ENCODE assay signal across 8 cellular contexts in the genomic region with DNA sequence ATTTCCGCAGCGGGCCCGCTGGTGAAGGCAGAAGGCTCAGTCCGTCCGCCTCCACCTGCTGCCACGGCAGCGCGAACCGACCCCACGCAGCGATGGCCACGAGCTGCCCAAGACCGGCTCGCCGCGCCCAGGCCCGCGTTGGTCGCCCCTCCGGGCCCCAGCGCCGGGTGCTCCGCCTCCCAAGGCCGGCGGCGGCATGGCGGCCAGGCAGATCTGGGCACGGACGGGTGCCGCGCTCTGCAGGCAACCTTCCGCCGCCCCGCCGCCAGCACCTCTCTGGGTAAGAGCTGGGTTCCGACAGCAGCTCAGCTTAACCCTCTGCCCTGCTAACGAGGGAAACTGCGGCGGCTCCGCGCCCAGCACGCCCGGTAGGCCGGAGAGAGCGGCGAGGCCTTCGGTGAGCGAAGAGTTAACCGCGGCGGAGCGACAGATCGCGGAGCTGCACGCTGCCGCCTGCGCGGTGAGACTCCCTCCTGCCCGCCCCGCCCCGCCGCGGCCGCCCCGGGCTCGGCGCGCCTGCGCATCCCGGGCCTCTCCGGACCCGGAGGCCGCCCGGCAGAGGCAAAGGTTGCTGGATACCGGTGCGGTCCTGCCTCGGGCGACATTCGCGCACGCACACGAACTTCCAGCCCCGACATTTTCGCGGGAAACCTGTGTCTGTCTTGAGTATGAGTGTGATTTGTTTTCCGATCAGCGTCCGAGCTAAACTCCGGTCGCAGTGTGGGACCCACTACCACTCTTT. TPM values are rescaled to one million over a fixed set of nuclear protein-coding genes. Genes with fewer than 3 reads are reported as not detected.
DNase-seq lines count a peak whose midpoint lies in the region; ATAC-seq and TF ChIP-seq lines count a peak whose summit lies in the region.

Gene C1orf53 (plus strand): TSS at position 177 of the 742 bp plus-strand sequence. CDS start 20 bp downstream, at position 197.

- TF ChIP-seq CTCF in ascending aorta (IDR thresholded peaks at IDR 0.05) (no peak), retinal pigment epithelial cell (conservative IDR thresholded peaks at IDR 0.05; ENCODE audit: low read depth, low read length) (no peak)

- H3K4me3 Mint-ChIP-seq in T-helper 1 cell treated with Interleukin-12 subunit alpha and Interleukin-12 subunit beta and Interleukin-4 antibody, amounts not matched to agents 30 μg/mL and 1 μg/mL, for 36 hours, result peak within 1 kb of the TSS; percentile 83

- peak within 1 kb of the TSS; percentile 87 for H3K27ac Mint-ChIP-seq in T-helper 1 cell treated with Interleukin-12 subunit alpha and Interleukin-12 subunit beta and Interleukin-4 antibody, amounts not matched to agents 30 μg/mL and 1 μg/mL, for 36 hours

- ATAC-seq in HG02798 (IDR thresholded peaks at IDR 0.05; ENCODE audit: poor library complexity, unreplicated experiment), result peak; percentile 98

- H3K4me1 ChIP-seq in ascending aorta, result peaks cover 0 to 3% of the 10 kb centered on the region in 2 donors

- H3K4me1 Mint-ChIP-seq in T-helper 1 cell treated with Interleukin-12 subunit alpha and Interleukin-12 subunit beta and Interleukin-4 antibody, amounts not matched to agents 30 μg/mL and 1 μg/mL, for 36 hours (ENCODE audit: low read depth), result peaks cover 16% of the 10 kb centered on the region

- H3K9me3 ChIP-seq in ascending aorta, result no peaks in the 10 kb centered on the region

- no peaks in the 10 kb centered on the region for H3K36me3 ChIP-seq in ascending aorta

- peak within 1 kb of the TSS; percentile 44 to 55 for H3K27ac ChIP-seq in ascending aorta

- no peaks in the 10 kb centered on the region for H3K36me3 Mint-ChIP-seq in T-helper 1 cell treated with Interleukin-12 subunit alpha and Interleukin-12 subunit beta and Interleukin-4 antibody, amounts not matched to agents 30 μg/mL and 1 μg/mL, for 36 hours (ENCODE audit: low read depth)

- no peaks in the 10 kb centered on the region for H3K9me3 Mint-ChIP-seq in T-helper 1 cell treated with Interleukin-12 subunit alpha and Interleukin-12 subunit beta and Interleukin-4 antibody, amounts not matched to agents 30 μg/mL and 1 μg/mL, for 36 hours

- H3K27me3 ChIP-seq in ascending aorta, result no peaks in the 10 kb centered on the region

- DNase-seq in NCI-H1417 (lab: John Stamatoyannopoulos, UW), result peak; percentile 76 to 98 (median 96)
- peak in 1 of 2 donors; percentile 88 for DNase-seq in ascending aorta (ENCODE audit: low spot score in 2 of 2)
- DNase-seq in hepatic stellate cell (ENCODE audit: low spot score), result peak; percentile 97
- peak; percentile 56 for DNase-seq in retinal pigment epithelial cell (ENCODE audit: low read depth)
- DNase-seq in OCI-M2 (lab: John Stamatoyannopoulos, UW; ENCODE audit: unreplicated experiment), result no peak

- peak; percentile 60 for TF ChIP-seq POLR2A in GM15510 (IDR thresholded peaks at IDR 0.05; ENCODE audit: borderline replicate concordance, extremely low read depth, insufficient read length)

- H3K4me3 ChIP-seq in ascending aorta, result peak within 1 kb of the TSS; percentile 82 to 92
- peak within 1 kb of the TSS; percentile 78 for H3K4me3 ChIP-seq in retinal pigment epithelial cell (ENCODE audit: low read length)

- intact Hi-C loops in ascending aorta (cut with DNase I), result loop anchor here (5.0 to 10.0 kb wide), 3 partner anchors 125 to 255 kb away; partner anchors contain the start of genes DENND1B and NEK7

- H3K27me3 Mint-ChIP-seq in T-helper 1 cell treated with Interleukin-12 subunit alpha and Interleukin-12 subunit beta and Interleukin-4 antibody, amounts not matched to agents 30 μg/mL and 1 μg/mL, for 36 hours (ENCODE audit: low read depth), result peaks cover 64% of the 10 kb centered on the region

RNA-seq across cellular contexts. Expression of gene C1orf53, which starts in this region (rescaled TPM):
- total RNA-seq in ascending aorta, result not detected
